10 cellular contexts compared by ENCODE assay signal in genomic region chr12:119869720-119870119, GRCh38. TPM values are rescaled to one million over a fixed set of nuclear protein-coding genes. Genes with fewer than 3 reads are reported as not detected.
DNase-seq lines count a peak whose midpoint lies in the region; ATAC-seq and TF ChIP-seq lines count a peak whose summit lies in the region.
"Had no signal": no experiment of that assay in that cellular context is flagged by ENCODE, and none has a peak within 500 bp of the region (broad histone marks: within the 10 kb centered on the region; RNA-seq: fewer than 3 reads in every experiment).

No MANE protein-coding gene starts in this region.

- H3K4me2 ChIP-seq in GM23248 (ENCODE audit: unreplicated experiment) (peak overlapping the region; percentile 54), fibroblast of lung (ENCODE audit: extremely low read depth, insufficient read depth, low read length) (peak overlapping the region; percentile 32)

- no peak overlapping the region for H3K4me3 Mint-ChIP-seq in naive thymus-derived CD8-positive, alpha-beta T cell
- H3K4me3 Mint-ChIP-seq in activated naive CD4-positive, alpha-beta T cell treated with anti-CD3 and anti-CD28 coated beads, Interleukin-2, amount 10 ng/mL, durations not matched to agents 7 days and 5 days, result no peak overlapping the region

- H4K20me1 ChIP-seq in GM23248 (ENCODE audit: insufficient read depth), result no peaks in the 10 kb centered on the region
- H4K20me1 ChIP-seq in fibroblast of lung (ENCODE audit: control insufficient read depth, extremely low read depth, insufficient read depth, low read length), result no peaks in the 10 kb centered on the region

- peak; percentile 26 for TF ChIP-seq CTCF in RWPE2 (IDR thresholded peaks at IDR 0.05; ENCODE audit: poor library complexity, severe bottlenecking)
- TF ChIP-seq CTCF in fibroblast of lung (conservative IDR thresholded peaks at IDR 0.05 in 1 of 2, IDR thresholded peaks at IDR 0.05 in 1 of 2; ENCODE audit: low read depth in 1 of 2, low read length in 2 of 2), result no peak
- no peak for TF ChIP-seq CTCF in lower lobe of right lung (IDR thresholded peaks at IDR 0.05)

- CTCF ChIA-PET in activated naive CD4-positive, alpha-beta T cell treated with anti-CD3 and anti-CD28 coated beads, Interleukin-2, amount 10 ng/mL, durations not matched to agents 7 days and 5 days (lab: Charles Lee), result no interaction called here

- POLR2A ChIA-PET in naive thymus-derived CD8-positive, alpha-beta T cell (lab: Charles Lee), result no interaction called here

- no peaks in the 10 kb centered on the region for H3K9me2 ChIP-seq in GM23248 (ENCODE audit: insufficient read depth)

- in situ Hi-C loops in GM23248 (cut with MboI), result no loop called here

- H3K36me3 Mint-ChIP-seq in naive thymus-derived CD8-positive, alpha-beta T cell, result peaks cover 0 to 2% (median 0%) of the 10 kb centered on the region in 3 donors
- peaks cover 52% of the 10 kb centered on the region for H3K36me3 Mint-ChIP-seq in activated naive CD4-positive, alpha-beta T cell treated with anti-CD3 and anti-CD28 coated beads, Interleukin-2, amount 10 ng/mL, durations not matched to agents 7 days and 5 days

- H3K27me3 ChIP-seq in GM23248 (replicated peaks; ENCODE audit: insufficient read depth) (no peaks in the 10 kb centered on the region), RWPE2 (ENCODE audit: insufficient read depth, poor library complexity, severe bottlenecking) (no peaks in the 10 kb centered on the region), fibroblast of lung (ENCODE audit: control insufficient read depth, insufficient read depth, low read length) (no peaks in the 10 kb centered on the region), lower lobe of right lung (ENCODE audit: low read depth) (no peaks in the 10 kb centered on the region)
- H3K27me3 ChIP-seq: ovary had no signal

- ATAC-seq in RWPE2 (ENCODE audit: low read depth), result peak; percentile 89
- ATAC-seq in lower lobe of right lung, result no peak
- no peak for ATAC-seq in naive thymus-derived CD8-positive, alpha-beta T cell

- H3F3A ChIP-seq in GM23248 (ENCODE audit: insufficient read depth), result peaks cover 12% of the 10 kb centered on the region

- no peaks in the 10 kb centered on the region for H3K4me1 Mint-ChIP-seq in naive thymus-derived CD8-positive, alpha-beta T cell
- peaks cover 2% of the 10 kb centered on the region for H3K4me1 Mint-ChIP-seq in activated naive CD4-positive, alpha-beta T cell treated with anti-CD3 and anti-CD28 coated beads, Interleukin-2, amount 10 ng/mL, durations not matched to agents 7 days and 5 days

- H3K4me1 ChIP-seq in GM23248 (ENCODE audit: insufficient read depth) (peaks cover 17% of the 10 kb centered on the region), RWPE2 (ENCODE audit: insufficient read depth, poor library complexity, severe bottlenecking) (peaks cover 7% of the 10 kb centered on the region), fibroblast of lung (ENCODE audit: control insufficient read depth, extremely low read depth, insufficient read depth, low read length) (peaks cover 9% of the 10 kb centered on the region), lower lobe of right lung (no peaks in the 10 kb centered on the region)

- H3K4me3 ChIP-seq in GM23248, result peak overlapping the region; percentile 34; the same call in 1 of the 2 replicates
- H3K4me3 ChIP-seq in RWPE2 (ENCODE audit: severe bottlenecking), result no peak overlapping the region
- H3K4me3 ChIP-seq in fibroblast of lung (replicated peaks in 1 of 4; ENCODE audit: control extremely low read depth in 1 of 4, insufficient read depth in 1 of 4, low read depth in 3 of 4, low read length in 4 of 4), result no peak overlapping the region
- H3K4me3 ChIP-seq in skeletal muscle cell (ENCODE audit: low read depth, low read length), result no peak overlapping the region
- H3K4me3 ChIP-seq in lower lobe of right lung, result no peak overlapping the region
- H3K4me3 ChIP-seq: ovary had no signal

- intact Hi-C loops in lower lobe of right lung (cut with DNase I), result no loop called here

- H3K36me3 ChIP-seq in GM23248 (ENCODE audit: low read depth) (no peaks in the 10 kb centered on the region), RWPE2 (ENCODE audit: low read depth) (peaks cover 84% of the 10 kb centered on the region), fibroblast of lung (ENCODE audit: control insufficient read depth, insufficient read depth, low read length) (peaks cover 7% of the 10 kb centered on the region), lower lobe of right lung (no peaks in the 10 kb centered on the region)
- H3K36me3 ChIP-seq: ovary had no signal

- peak overlapping the region in 1 of 10 donors; percentile 29 for H3K27ac Mint-ChIP-seq in naive thymus-derived CD8-positive, alpha-beta T cell
- H3K27ac Mint-ChIP-seq in activated naive CD4-positive, alpha-beta T cell treated with anti-CD3 and anti-CD28 coated beads, Interleukin-2, amount 10 ng/mL, durations not matched to agents 7 days and 5 days, result no peak overlapping the region

- H3K9me3 Mint-ChIP-seq in naive thymus-derived CD8-positive, alpha-beta T cell, result no peaks in the 10 kb centered on the region
- no peaks in the 10 kb centered on the region for H3K9me3 Mint-ChIP-seq in activated naive CD4-positive, alpha-beta T cell treated with anti-CD3 and anti-CD28 coated beads, Interleukin-2, amount 10 ng/mL, durations not matched to agents 7 days and 5 days

- H3K79me2 ChIP-seq in GM23248 (ENCODE audit: insufficient read depth) (no peaks in the 10 kb centered on the region), fibroblast of lung (ENCODE audit: control insufficient read depth, insufficient read depth, low read length) (peaks cover 2% of the 10 kb centered on the region)

- no peaks in the 10 kb centered on the region for H3K9me3 ChIP-seq in GM23248 (ENCODE audit: low read depth)
- H3K9me3 ChIP-seq in RWPE2 (ENCODE audit: severe bottlenecking), result no peaks in the 10 kb centered on the region
- no peaks in the 10 kb centered on the region for H3K9me3 ChIP-seq in fibroblast of lung (ENCODE audit: control insufficient read depth, insufficient read depth, low read depth, low read length)
- H3K9me3 ChIP-seq in lower lobe of right lung, result no peaks in the 10 kb centered on the region
- H3K9me3 ChIP-seq: ovary had no signal

- H3K9ac ChIP-seq in GM23248 (peak overlapping the region; percentile 74), fibroblast of lung (ENCODE audit: insufficient read depth, low read length) (no peak overlapping the region)

- 2 to 6% methylated on average over 5 of the region's 5 CpGs for WGBS in GM23248 (ENCODE audit: low coverage in 1 of 2, low lambda C conversion rate in 2 of 2, missing lambda C conversion rate in 2 of 2), 2 experiments

- DNase-seq in GM23248, result peak; percentile 97
- DNase-seq in RWPE2 (ENCODE audit: low spot score), result peak; percentile 69
- DNase-seq in fibroblast of lung (ENCODE audit: low read depth in 2 of 2), result peak; percentile 89 to 91
- DNase-seq in skeletal muscle cell (ENCODE audit: low read depth), result peak; percentile 64
- DNase-seq in GDM1 (lab: John Stamatoyannopoulos, UW), result no peak
- DNase-seq in lower lobe of right lung, result no peak
- DNase-seq in naive thymus-derived CD8-positive, alpha-beta T cell, result no peak
- DNase-seq in activated naive CD4-positive, alpha-beta T cell treated with anti-CD3 and anti-CD28 coated beads, Interleukin-2, amount 10 ng/mL, durations not matched to agents 7 days and 5 days, result no peak
- DNase-seq: activated CD4-positive, alpha-beta T cell treated with anti-CD3 and anti-CD28 coated beads for 48 hours; ovary had no signal

- no peaks in the 10 kb centered on the region for H3K27me3 Mint-ChIP-seq in naive thymus-derived CD8-positive, alpha-beta T cell
- no peaks in the 10 kb centered on the region for H3K27me3 Mint-ChIP-seq in activated naive CD4-positive, alpha-beta T cell treated with anti-CD3 and anti-CD28 coated beads, Interleukin-2, amount 10 ng/mL, durations not matched to agents 7 days and 5 days

- H3K27ac ChIP-seq in GM23248, result peak overlapping the region; percentile 96
- peak overlapping the region; percentile 54 for H3K27ac ChIP-seq in RWPE2 (ENCODE audit: poor library complexity, severe bottlenecking)
- peak overlapping the region; percentile 79 for H3K27ac ChIP-seq in fibroblast of lung (ENCODE audit: insufficient read depth, low read length)
- no peak overlapping the region for H3K27ac ChIP-seq in lower lobe of right lung
- H3K27ac ChIP-seq: ovary had no signal

- peak overlapping the region; percentile 92 for H2AFZ ChIP-seq in GM23248
- peak overlapping the region; percentile 73 for H2AFZ ChIP-seq in fibroblast of lung (ENCODE audit: low read length)

RNA-seq across cellular contexts. Expression of gene CIT, which starts 7.4 kb away (rescaled TPM):
- 6.8 and 15.9 TPM in 2 replicates for total RNA-seq in GM23248 (2014; rRNA removed; shearing (Covaris generic))
- polyA plus RNA-seq in GM23248 (2016; fragmentation: Nextera tagmentation; extraction: Ambion mirVana) (3.5 and 4.3 TPM in 2 replicates), fibroblast of lung (6.8 and 26.4 TPM in 2 replicates)
- total RNA-seq in fibroblast of lung (4.6 and 25.4 TPM in 2 replicates), lower lobe of right lung (18.0 TPM)
- polyA plus RNA-seq in fibroblast of lung (2012), result 6.0 and 20.5 TPM in 2 replicates
- polyA minus RNA-seq in fibroblast of lung (ENCODE audit: low replicate concordance), result 14.7 and 75.2 TPM in 2 replicates
- 1 to 10 TPM in 1 of 2 experiments, under 1 TPM in 1; 0.99 to 2.3 TPM for total RNA-seq in naive thymus-derived CD8-positive, alpha-beta T cell
- under 1 TPM; 0.01 to 0.19 (median 0.05) TPM for polyA plus RNA-seq in naive thymus-derived CD8-positive, alpha-beta T cell

Comparison
In these comparisons a context has a peak if more than half of its experiments do, and no peak if none do; other contexts are left out.
1. DNase-seq: peak in GM23248 (single experiment), RWPE2 (single experiment), fibroblast of lung (2 of 2) and skeletal muscle cell (single experiment); none in GDM1 (single experiment), lower lobe of right lung (single experiment), naive thymus-derived CD8-positive, alpha-beta T cell (0 of 10) and activated naive CD4-positive, alpha-beta T cell treated with anti-CD3 and anti-CD28 coated beads, Interleukin-2, amount 10 ng/mL, durations not matched to agents 7 days and 5 days (single experiment).